8 cellular contexts compared by ENCODE assay signal in the genomic region with DNA sequence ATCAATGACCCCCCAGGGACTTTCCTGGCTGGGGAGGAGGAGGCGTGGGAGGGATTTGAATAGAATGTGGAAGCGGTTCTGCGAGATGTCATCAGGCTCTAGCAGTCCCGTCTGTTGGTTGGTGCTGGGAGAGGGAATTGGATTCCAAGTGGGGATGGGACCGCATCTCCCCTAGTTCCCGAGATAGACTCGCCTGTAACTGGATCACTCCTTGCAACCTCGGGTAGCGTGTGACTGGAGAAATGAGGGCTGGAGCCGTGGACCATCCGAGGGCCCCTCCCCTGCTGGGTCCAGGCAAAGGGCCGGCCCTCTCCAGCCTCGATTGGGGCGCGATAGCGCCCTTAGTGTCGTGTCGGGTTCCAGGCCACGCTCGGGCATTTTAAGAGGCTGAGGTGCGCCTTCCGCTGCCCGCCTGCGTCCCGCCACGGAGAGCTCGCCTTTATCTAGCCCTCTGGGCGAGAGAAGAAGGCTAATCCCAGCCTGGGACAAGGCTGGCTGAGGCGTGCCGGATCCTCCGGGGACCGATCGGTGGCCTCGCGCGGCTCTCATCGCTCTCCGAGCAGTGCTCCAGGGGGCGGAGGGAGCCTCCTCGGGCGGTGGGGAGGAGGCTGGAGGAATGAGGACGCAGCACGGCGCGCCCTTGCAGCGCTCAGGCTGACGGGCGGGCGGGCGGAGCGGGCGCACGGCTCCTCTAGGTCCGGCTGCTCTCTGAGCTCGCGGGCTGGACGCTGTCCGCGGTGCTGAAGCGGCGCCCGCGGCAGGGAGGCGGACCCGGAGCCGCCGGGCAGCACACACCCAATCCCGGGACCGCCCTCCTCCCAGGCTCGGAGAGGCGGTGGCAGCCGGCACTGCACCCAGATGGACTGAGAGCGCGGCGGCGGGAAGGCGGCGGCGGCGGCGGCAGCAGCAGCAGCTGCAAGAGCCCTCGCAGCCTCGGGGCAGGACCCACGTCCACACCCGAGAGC.
DNase-seq lines count a peak whose midpoint lies in the region; ATAC-seq and TF ChIP-seq lines count a peak whose summit lies in the region.

No MANE protein-coding gene starts in this region.

- POLR2A ChIA-PET in CD8-positive, alpha-beta T cell (lab: Charles Lee), result no interaction called here

- no peak overlapping the region for H3K4me3 ChIP-seq in CD8-positive, alpha-beta T cell (ENCODE audit: low read depth, low read length)

- CTCF ChIA-PET in CD8-positive, alpha-beta T cell (lab: Charles Lee), result interaction anchor here (1.0 kb wide), 1 partner anchor 13 kb away, joined by 4 read pairs; no protein-coding TSS in a partner anchor

- no peaks in the 10 kb centered on the region for H3K9me3 Mint-ChIP-seq in CD8-positive, alpha-beta T cell

- no peaks in the 10 kb centered on the region for H3K36me3 ChIP-seq in CD8-positive, alpha-beta T cell (ENCODE audit: insufficient read depth, low read length)

- intact Hi-C loops in CD8-positive, alpha-beta T cell (cut with DNase I, micrococcal nuclease), result no loop called here

- DNase-seq in CD8-positive, alpha-beta T cell, result peak; percentile 23 to 69 (median 38)
- DNase-seq in OCI-M2 (lab: John Stamatoyannopoulos, UW; ENCODE audit: unreplicated experiment), result peak; percentile 46
- DNase-seq in activated T-cell treated with anti-CD3 and anti-CD28 coated beads, Interleukin-2, amount 50 U/mL, for 1 hour, result peak; percentile 66
- DNase-seq in epithelial cell of prostate (ENCODE audit: low read depth, low spot score), result peak; percentile 62
- DNase-seq in mesenteric fat pad (ENCODE audit: low spot score), result peak; percentile 94
- DNase-seq in stimulated activated CD8-positive, alpha-beta memory T cell treated with anti-CD3 and anti-CD28 coated beads, Interleukin-15, amount 100 ng/mL, for 24 hours (ENCODE audit: low read depth), result peak; percentile 39

- no peaks in the 10 kb centered on the region for H3K27me3 ChIP-seq in CD8-positive, alpha-beta T cell (ENCODE audit: insufficient read depth, low read length)

- no peak overlapping the region for H3K27ac Mint-ChIP-seq in CD8-positive, alpha-beta T cell

- peaks cover 6% of the 10 kb centered on the region for H3K4me1 ChIP-seq in CD8-positive, alpha-beta T cell (ENCODE audit: insufficient read depth, low read length)

- ATAC-seq in CD8-positive, alpha-beta T cell, result peak; percentile 96
- ATAC-seq in HG02938 (IDR thresholded peaks at IDR 0.05; ENCODE audit: unreplicated experiment) (peak; percentile 42), HG02852 (IDR thresholded peaks at IDR 0.05; ENCODE audit: unreplicated experiment) (no peak)

- H3K27ac ChIP-seq in CD8-positive, alpha-beta T cell (ENCODE audit: low read depth, low read length), result no peak overlapping the region
- peak overlapping the region; percentile 81 for H3K27ac ChIP-seq in epithelial cell of prostate

- H3K4me3 Mint-ChIP-seq in CD8-positive, alpha-beta T cell, result no peak overlapping the region

- peaks cover 35% of the 10 kb centered on the region for H3K27me3 Mint-ChIP-seq in CD8-positive, alpha-beta T cell (ENCODE audit: low read depth)

- no peaks in the 10 kb centered on the region for H3K9me3 ChIP-seq in CD8-positive, alpha-beta T cell (ENCODE audit: low read length)

- peaks cover 5% of the 10 kb centered on the region for H3K4me1 Mint-ChIP-seq in CD8-positive, alpha-beta T cell (ENCODE audit: low read depth)

- no peaks in the 10 kb centered on the region for H3K36me3 Mint-ChIP-seq in CD8-positive, alpha-beta T cell

- TF ChIP-seq CTCF in CD8-positive, alpha-beta T cell (IDR thresholded peaks at IDR 0.05), result no peak

Comparison
In these comparisons a context has a peak if more than half of its experiments do, and no peak if none do; other contexts are left out.
1. DNase-seq: peak in every context shown above with its lines; median percentile 94 in mesenteric fat pad; 66 in activated T-cell treated with anti-CD3 and anti-CD28 coated beads, Interleukin-2, amount 50 U/mL, for 1 hour; 62 in epithelial cell of prostate; 46 in OCI-M2; 39 in stimulated activated CD8-positive, alpha-beta memory T cell treated with anti-CD3 and anti-CD28 coated beads, Interleukin-15, amount 100 ng/mL, for 24 hours; 38 in CD8-positive, alpha-beta T cell.